In genomic region chr7:65373608-65374351, GRCh38 we compare ENCODE assay signal across 8 cellular contexts. TPM values are rescaled to one million over a fixed set of nuclear protein-coding genes. Genes with fewer than 3 reads are reported as not detected.
DNase-seq lines count a peak whose midpoint lies in the region; ATAC-seq lines count a peak whose summit lies in the region.

ZNF92 (plus strand) TSS chr7:65373855; CDS start chr7:65373998, 143 bp downstream.

- peak within 1 kb of the TSS; percentile 94 to 100 (median 98) for H3K4me3 Mint-ChIP-seq in CD8-positive, alpha-beta memory T cell

- H3K27ac ChIP-seq in CD8-positive, alpha-beta memory T cell (ENCODE audit: low read depth, low read length) = peak within 1 kb of the TSS; percentile 90
- H3K27ac ChIP-seq in effector memory CD4-positive, alpha-beta T cell (ENCODE audit: insufficient read depth, low read length, poor library complexity, severe bottlenecking) = peak within 1 kb of the TSS; percentile 81

- no peaks in the 10 kb centered on the region for H3K9me3 Mint-ChIP-seq in CD8-positive, alpha-beta memory T cell

- peak within 1 kb of the TSS; percentile 82 for H3K4me3 ChIP-seq in CD8-positive, alpha-beta memory T cell (ENCODE audit: low read length)
- H3K4me3 ChIP-seq in effector memory CD4-positive, alpha-beta T cell (ENCODE audit: insufficient read depth, low read depth, low read length, poor library complexity, severe bottlenecking) = peak within 1 kb of the TSS; percentile 93

- H3K27me3 ChIP-seq in CD8-positive, alpha-beta memory T cell (ENCODE audit: insufficient read depth, low read length, poor library complexity, severe bottlenecking) = no peaks in the 10 kb centered on the region
- H3K27me3 ChIP-seq in effector memory CD4-positive, alpha-beta T cell (replicated peaks; ENCODE audit: control insufficient read depth, insufficient read depth, low read length, poor library complexity, severe bottlenecking) = no peaks in the 10 kb centered on the region

- POLR2A ChIA-PET in CD8-positive, alpha-beta memory T cell (lab: Charles Lee) = interaction anchor here (0.6 to 2.2 kb wide), 6 partner anchors 23 to 367 kb away, joined by 3 to 21 read pairs (median 4); partner anchors contain the start of gene ERV3-1

- peak; percentile 91 to 97 (median 94) for DNase-seq in CD8-positive, alpha-beta memory T cell
- DNase-seq in HS-5 (ENCODE audit: low read depth) (peak; percentile 73), lung microvascular endothelial cell (ENCODE audit: low read depth in 2 of 2) (peak; percentile 97)
- peak; percentile 98 for DNase-seq in NK-92 treated with Interleukin-12 subunit alpha and Interleukin-12 subunit beta, amount 100 ng/mL, for 24 hours (lab: John Stamatoyannopoulos, UW)
- peak; percentile 98 for DNase-seq in activated CD8-positive, alpha-beta memory T cell treated with anti-CD3 and anti-CD28 coated beads for 24 hours
- peak; percentile 90 to 93 (median 93) for DNase-seq in effector memory CD4-positive, alpha-beta T cell
- peak; percentile 89 to 92 (median 92) for DNase-seq in stimulated activated CD4-positive, alpha-beta T cell treated with anti-CD3 and anti-CD28 coated beads, TNF-alpha, amount 100 ng/mL, for 48 hours (ENCODE audit: low read depth in 3 of 3)

- ATAC-seq in GM19468 (IDR thresholded peaks at IDR 0.05; ENCODE audit: extremely low read depth, unreplicated experiment) = peak; percentile 99

- peak within 1 kb of the TSS; percentile 88 to 99 (median 94) for H3K27ac Mint-ChIP-seq in CD8-positive, alpha-beta memory T cell

- H3K9me3 ChIP-seq in CD8-positive, alpha-beta memory T cell (ENCODE audit: low read length) = no peaks in the 10 kb centered on the region
- H3K9me3 ChIP-seq in effector memory CD4-positive, alpha-beta T cell (ENCODE audit: control insufficient read depth, low read length) = no peaks in the 10 kb centered on the region

- peaks cover 46 to 54% (median 53%) of the 10 kb centered on the region in 3 donors for H3K4me1 Mint-ChIP-seq in CD8-positive, alpha-beta memory T cell

- CTCF ChIA-PET in CD8-positive, alpha-beta memory T cell (lab: Charles Lee) = interaction anchor here (1.0 to 1.4 kb wide), 2 partner anchors 9 to 19 kb away, joined by 3 read pairs; no protein-coding TSS in a partner anchor

- H3K27me3 Mint-ChIP-seq in CD8-positive, alpha-beta memory T cell = no peaks in the 10 kb centered on the region

- H3K36me3 Mint-ChIP-seq in CD8-positive, alpha-beta memory T cell = peaks cover 6 to 29% (median 7%) of the 10 kb centered on the region in 3 donors

- H3K4me1 ChIP-seq in CD8-positive, alpha-beta memory T cell (ENCODE audit: insufficient read depth, low read length) = peaks cover 31% of the 10 kb centered on the region
- H3K4me1 ChIP-seq in effector memory CD4-positive, alpha-beta T cell (ENCODE audit: control insufficient read depth, insufficient read depth, low read length, poor library complexity, severe bottlenecking) = peaks cover 7% of the 10 kb centered on the region

- H3K36me3 ChIP-seq in CD8-positive, alpha-beta memory T cell (ENCODE audit: insufficient read depth, low read length) = no peaks in the 10 kb centered on the region
- no peaks in the 10 kb centered on the region for H3K36me3 ChIP-seq in effector memory CD4-positive, alpha-beta T cell (ENCODE audit: control insufficient read depth, insufficient read depth, low read length)

RNA-seq across cellular contexts. Expression of gene ZNF92, which starts in this region (rescaled TPM):
- total RNA-seq in CD8-positive, alpha-beta memory T cell = 10 to 100 TPM; 13.4 to 14.2 TPM
- polyA plus RNA-seq in CD8-positive, alpha-beta memory T cell = 17.8 TPM
- 2.8 and 9.3 TPM in 2 replicates for total RNA-seq in lung microvascular endothelial cell

Comparison
In these comparisons a context has a peak if more than half of its experiments do, and no peak if none do; other contexts are left out.
1. Peak in every context shown above with its lines: DNase-seq, ATAC-seq, H3K4me3 ChIP-seq and H3K27ac ChIP-seq.